In the genomic region with DNA sequence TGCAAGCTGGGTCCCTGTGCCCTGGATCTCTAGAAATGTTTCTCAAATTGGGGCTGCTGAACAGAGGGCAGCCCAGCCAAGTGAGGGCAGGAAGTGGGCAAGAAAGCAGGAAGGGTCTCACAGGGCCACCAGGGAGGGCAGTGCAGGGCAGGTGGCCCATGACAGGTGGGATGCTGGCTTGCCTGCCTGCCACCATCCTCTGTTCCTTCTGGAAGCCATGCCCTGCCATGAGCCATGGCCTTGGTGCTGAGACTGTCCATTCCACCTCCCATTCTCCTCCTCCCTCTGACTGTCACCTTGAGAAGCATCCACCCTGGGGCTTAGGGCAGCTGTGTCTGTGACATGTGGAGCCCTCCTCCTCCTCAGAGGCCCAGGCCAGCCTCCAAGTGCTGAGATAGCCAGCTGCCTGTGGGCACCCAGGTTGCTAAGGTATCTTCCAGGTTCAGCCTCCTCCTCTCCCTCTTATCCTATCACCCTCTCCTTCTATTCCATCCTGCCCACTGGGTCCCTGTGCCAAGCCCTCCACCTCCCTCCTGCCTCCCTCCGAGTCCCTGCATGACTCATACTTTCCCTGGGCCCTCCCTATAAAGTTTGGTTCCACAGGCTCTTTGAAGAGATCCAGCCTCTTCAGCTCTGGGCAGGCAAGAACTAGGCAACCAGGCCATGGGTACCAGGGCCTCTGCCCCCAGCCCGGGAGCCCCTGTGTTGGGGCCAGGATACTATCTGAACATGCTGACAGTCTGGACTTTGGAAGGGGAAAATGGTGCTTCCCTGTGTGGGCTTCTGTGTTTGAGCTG, we compare ENCODE assay signal across 8 cellular contexts. TPM values are rescaled to one million over a fixed set of nuclear protein-coding genes. Genes with fewer than 3 reads are reported as not detected.
DNase-seq lines count a peak whose midpoint lies in the region; ATAC-seq and TF ChIP-seq lines count a peak whose summit lies in the region.

No MANE protein-coding gene starts in this region.

- TF ChIP-seq CTCF in BJ (IDR thresholded peaks at IDR 0.05; ENCODE audit: insufficient read depth, low read depth, low read length) (no peak), GM13977 (IDR thresholded peaks at IDR 0.05; ENCODE audit: extremely low read depth, insufficient read depth, missing control alignments) (no peak)

- peak overlapping the region; percentile 75 for H3K27ac ChIP-seq in angular gyrus (ENCODE audit: low read depth, low read length)

- DNase-seq in BJ (ENCODE audit: low read depth) (peak; percentile 39), NCI-H69 (lab: John Stamatoyannopoulos, UW) (peak; percentile 40), kidney glomerular epithelial cell (lab: John Stamatoyannopoulos, UW) (peak; percentile 32), GM13977 (ENCODE audit: low spot score) (no peak), COLO829 (ENCODE audit: low spot score) (no peak)
- peak; percentile 43 for DNase-seq in stimulated activated naive CD4-positive, alpha-beta T cell treated with Interleukin-2 at 50 U/mL for 16 hours (lab: John Stamatoyannopoulos, UW)

- ATAC-seq in GM18867 (IDR thresholded peaks at IDR 0.05; ENCODE audit: unreplicated experiment) = no peak

- CTCF ChIA-PET in BJ (lab: Yijun Ruan, JAX) = interaction anchor here (0.5 to 6.3 kb wide), 19 partner anchors 15 to 452 kb away, joined by 3 to 50 read pairs (median 7); no protein-coding TSS in a partner anchor

- no peaks in the 10 kb centered on the region for H3K27me3 ChIP-seq in BJ (ENCODE audit: control insufficient read depth, insufficient read depth, low read length)

- POLR2A ChIA-PET in BJ (lab: Charles Lee) = no interaction called here

- in situ Hi-C loops in GM13977 (cut with MboI; ENCODE audit: low pct_unique_long_range_greater_than_20kb, low sequenced_read_pairs, unreplicated experiment) = no loop called here

- peak overlapping the region; percentile 85 for H3K4me3 ChIP-seq in BJ (ENCODE audit: low read depth, low read length)

- peaks cover 1% of the 10 kb centered on the region; the same call in 1 of the 2 replicates for H3K36me3 ChIP-seq in BJ (ENCODE audit: control insufficient read depth, insufficient read depth, low read length)

RNA-seq across cellular contexts. Expression of a gene that starts 1.3 kb away (rescaled TPM):
- 78.7 and 169 TPM in 2 replicates for polyA plus RNA-seq in BJ (2011; rRNA removed)
- polyA minus RNA-seq in BJ (2011; rRNA and poly(A)+ RNA removed) = 49.8 and 62.7 TPM in 2 replicates

RNA-seq across cellular contexts. Expression of a gene that starts 52.4 kb away (rescaled TPM):
- 0.69 and 1.1 TPM in 2 replicates for polyA plus RNA-seq in BJ (2011; rRNA removed)
- polyA minus RNA-seq in BJ (2011; rRNA and poly(A)+ RNA removed) = 0.57 and 0.71 TPM in 2 replicates

Comparison
In these comparisons a context has a peak if more than half of its experiments do, and no peak if none do; other contexts are left out.
1. DNase-seq: peak in BJ (single experiment), NCI-H69 (single experiment), kidney glomerular epithelial cell (single experiment) and stimulated activated naive CD4-positive, alpha-beta T cell treated with Interleukin-2 at 50 U/mL for 16 hours (single experiment); none in GM13977 (single experiment) and COLO829 (single experiment).